ENCODE assay signal across 2 cellular contexts in genomic region chr3:13538520-13539284, GRCh38.
TF ChIP-seq lines count a peak whose summit lies in the region.

No MANE protein-coding gene starts in this region.

TF ChIP-seq in IMR-90, 13 proteins besides CTCF, POLR2A, EP300 and RAD21:
- TF ChIP-seq CHD1 (IDR thresholded peaks at IDR 0.05; ENCODE audit: low read depth, low read length), result no peak
- no peak for TF ChIP-seq NFE2L2 (IDR thresholded peaks at IDR 0.05; ENCODE audit: low read depth, low read length)
- no peak for TF ChIP-seq CEBPB (IDR thresholded peaks at IDR 0.05; ENCODE audit: low read depth, low read length)
- TF ChIP-seq MXI1 (IDR thresholded peaks at IDR 0.05; ENCODE audit: borderline replicate concordance, low read depth, low read length), result no peak
- TF ChIP-seq RFX5 (IDR thresholded peaks at IDR 0.05; ENCODE audit: low read depth, low read length), result no peak
- no peak for TF ChIP-seq FOS (IDR thresholded peaks at IDR 0.05; ENCODE audit: low read depth, low read length)
- TF ChIP-seq MAZ (IDR thresholded peaks at IDR 0.05; ENCODE audit: borderline replicate concordance, low read depth, low read length), result no peak
- TF ChIP-seq ELK1 (IDR thresholded peaks at IDR 0.05; ENCODE audit: borderline replicate concordance, low read depth, low read length), result no peak
- no peak for TF ChIP-seq SMC3 (IDR thresholded peaks at IDR 0.05; ENCODE audit: low read depth, low read length)
- TF ChIP-seq BHLHE40 (IDR thresholded peaks at IDR 0.05; ENCODE audit: low read depth, low read length), result no peak
- no peak for TF ChIP-seq MAFK (IDR thresholded peaks at IDR 0.05; ENCODE audit: low read depth, low read length)
- TF ChIP-seq USF2 (IDR thresholded peaks at IDR 0.05; ENCODE audit: low read depth, low read length), result no peak
- TF ChIP-seq RCOR1 (IDR thresholded peaks at IDR 0.05; ENCODE audit: insufficient replicate concordance, low read length), result no peak

TF ChIP-seq in H1, 55 proteins besides CTCF, POLR2A, EP300 and RAD21:
- TF ChIP-seq SUZ12 (IDR thresholded peaks at IDR 0.05; ENCODE audit: low read length) (no peak), TEAD4 (IDR thresholded peaks at IDR 0.05; ENCODE audit: low read depth, low read length) (no peak), TAF1 (IDR thresholded peaks at IDR 0.05; ENCODE audit: low read depth, low read length) (no peak), SP1 (IDR thresholded peaks at IDR 0.05; ENCODE audit: low read depth, low read length) (no peak), SP4 (IDR thresholded peaks at IDR 0.05; ENCODE audit: low read length) (no peak), ATF2 (IDR thresholded peaks at IDR 0.05; ENCODE audit: low read length) (no peak), E2F6 (IDR thresholded peaks at IDR 0.05) (no peak), CHD1 (IDR thresholded peaks at IDR 0.05; ENCODE audit: low read depth, low read length) (no peak), PHF8 (conservative IDR thresholded peaks at IDR 0.05; ENCODE audit: low read depth, low read length) (no peak), POU5F1 (IDR thresholded peaks at IDR 0.05; ENCODE audit: low read depth, low read length) (no peak), JUN (IDR thresholded peaks at IDR 0.05; ENCODE audit: low read depth, low read length) (no peak), MAFK (IDR thresholded peaks at IDR 0.05; ENCODE audit: low read depth, low read length) (no peak), ZNF274 (IDR thresholded peaks at IDR 0.05; ENCODE audit: borderline replicate concordance, extremely low read depth, low read length) (no peak), NANOG (IDR thresholded peaks at IDR 0.05; ENCODE audit: insufficient read depth, low read depth, low read length, poor library complexity, severe bottlenecking) (no peak), YY1 (IDR thresholded peaks at IDR 0.05; ENCODE audit: low read depth, low read length) (no peak), RBBP5 (IDR thresholded peaks at IDR 0.05; ENCODE audit: borderline replicate concordance, low read depth, low read length) (no peak)
